ENCODE assay signal across 8 cellular contexts in the genomic region with DNA sequence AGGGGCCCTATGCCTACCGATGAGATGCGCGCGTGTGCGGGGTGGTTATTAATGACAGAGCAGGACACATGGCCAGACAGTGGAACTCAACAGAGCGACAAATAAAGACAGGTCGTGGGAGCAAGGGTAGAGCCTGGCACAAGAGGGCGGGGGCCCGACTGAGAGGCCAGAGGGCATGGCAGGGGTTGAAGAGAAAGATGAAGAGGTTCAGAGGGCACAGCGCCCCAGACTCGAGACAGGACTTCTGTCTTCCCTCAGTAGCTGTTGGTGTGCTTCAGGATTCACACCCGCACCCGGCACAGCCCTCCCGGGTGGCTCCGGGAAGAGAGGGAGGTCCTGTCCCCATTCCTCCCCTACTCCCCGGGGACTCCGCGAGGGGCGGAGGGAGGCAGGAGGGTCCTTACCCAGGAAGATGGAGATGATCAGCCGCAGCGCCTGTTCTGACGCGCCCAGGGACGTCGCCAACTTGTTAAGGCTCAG. TPM values are rescaled to one million over a fixed set of nuclear protein-coding genes. Genes with fewer than 3 reads are reported as not detected.
DNase-seq lines count a peak whose midpoint lies in the region; ATAC-seq and TF ChIP-seq lines count a peak whose summit lies in the region.

No MANE protein-coding gene starts in this region.

- H3K9me2 ChIP-seq in neural cell (ENCODE audit: insufficient read depth, low read length): no peaks in the 10 kb centered on the region

- no peak for TF ChIP-seq EP300 in neural cell (conservative IDR thresholded peaks at IDR 0.05; ENCODE audit: poor library complexity, severe bottlenecking)

- H3K27ac ChIP-seq in epithelial cell of prostate (peak overlapping the region; percentile 85), neural cell (ENCODE audit: low read length) (peak overlapping the region; percentile 74)

- H3K79me2 ChIP-seq in neural cell (replicated peaks; ENCODE audit: insufficient read depth, low read length): peaks cover 4% of the 10 kb centered on the region

- H3K4me3 ChIP-seq in GM12875 (ENCODE audit: low read depth, low read length) (peak overlapping the region; percentile 71), neural cell (ENCODE audit: low read length) (peak overlapping the region; percentile 89)

- H3F3A ChIP-seq in neural cell (ENCODE audit: insufficient read depth, low read length, poor library complexity, severe bottlenecking): no peaks in the 10 kb centered on the region

- peak overlapping the region; percentile 83 for H2AFZ ChIP-seq in neural cell (ENCODE audit: low read depth, low read length)

- TF ChIP-seq RAD21 in neural cell (conservative IDR thresholded peaks at IDR 0.05): peak; percentile 16

- H4K20me1 ChIP-seq in neural cell (ENCODE audit: insufficient read depth): no peaks in the 10 kb centered on the region

- H3K9me3 ChIP-seq in neural cell (ENCODE audit: low read length): no peaks in the 10 kb centered on the region

- H3K36me3 ChIP-seq in neural cell (ENCODE audit: insufficient read depth, low read length): no peaks in the 10 kb centered on the region

- peak overlapping the region; percentile 71 for H3K9ac ChIP-seq in neural cell (ENCODE audit: low read length)

- no peaks in the 10 kb centered on the region for H3K27me3 ChIP-seq in neural cell (ENCODE audit: insufficient read depth, low read depth, low read length)

- DNase-seq in 8988T: peak; percentile 32
- DNase-seq in SHP77 treated with DMSO at 0.1 percent for 48 hours (lab: John Stamatoyannopoulos, UW): peak; percentile 18
- no peak for DNase-seq in epithelial cell of prostate (ENCODE audit: low read depth, low spot score)
- no peak for DNase-seq in NCI-H2029 treated with DMSO at 0.1 percent for 48 hours (lab: John Stamatoyannopoulos, UW)

- no peak for TF ChIP-seq CTCF in GM12875 (IDR thresholded peaks at IDR 0.05; ENCODE audit: borderline replicate concordance, insufficient read depth, low read depth, low read length)
- TF ChIP-seq CTCF in neural cell (IDR thresholded peaks at IDR 0.05; ENCODE audit: poor library complexity, severe bottlenecking): no peak

- peak overlapping the region; percentile 72 for H3K4me2 ChIP-seq in neural cell (ENCODE audit: low read length)

- ATAC-seq in HG03097 (IDR thresholded peaks at IDR 0.05; ENCODE audit: low FRiP score, unreplicated experiment): peak; percentile 5
- no peak for ATAC-seq in HG03520 (IDR thresholded peaks at IDR 0.05; ENCODE audit: unreplicated experiment)

TF ChIP-seq in neural cell, 6 proteins besides CTCF, POLR2A, EP300 and RAD21:
- no peak for TF ChIP-seq EZH2 (IDR thresholded peaks at IDR 0.05; ENCODE audit: borderline replicate concordance, insufficient read depth, low read length, poor library complexity, severe bottlenecking)
- TF ChIP-seq, protein P1, sequence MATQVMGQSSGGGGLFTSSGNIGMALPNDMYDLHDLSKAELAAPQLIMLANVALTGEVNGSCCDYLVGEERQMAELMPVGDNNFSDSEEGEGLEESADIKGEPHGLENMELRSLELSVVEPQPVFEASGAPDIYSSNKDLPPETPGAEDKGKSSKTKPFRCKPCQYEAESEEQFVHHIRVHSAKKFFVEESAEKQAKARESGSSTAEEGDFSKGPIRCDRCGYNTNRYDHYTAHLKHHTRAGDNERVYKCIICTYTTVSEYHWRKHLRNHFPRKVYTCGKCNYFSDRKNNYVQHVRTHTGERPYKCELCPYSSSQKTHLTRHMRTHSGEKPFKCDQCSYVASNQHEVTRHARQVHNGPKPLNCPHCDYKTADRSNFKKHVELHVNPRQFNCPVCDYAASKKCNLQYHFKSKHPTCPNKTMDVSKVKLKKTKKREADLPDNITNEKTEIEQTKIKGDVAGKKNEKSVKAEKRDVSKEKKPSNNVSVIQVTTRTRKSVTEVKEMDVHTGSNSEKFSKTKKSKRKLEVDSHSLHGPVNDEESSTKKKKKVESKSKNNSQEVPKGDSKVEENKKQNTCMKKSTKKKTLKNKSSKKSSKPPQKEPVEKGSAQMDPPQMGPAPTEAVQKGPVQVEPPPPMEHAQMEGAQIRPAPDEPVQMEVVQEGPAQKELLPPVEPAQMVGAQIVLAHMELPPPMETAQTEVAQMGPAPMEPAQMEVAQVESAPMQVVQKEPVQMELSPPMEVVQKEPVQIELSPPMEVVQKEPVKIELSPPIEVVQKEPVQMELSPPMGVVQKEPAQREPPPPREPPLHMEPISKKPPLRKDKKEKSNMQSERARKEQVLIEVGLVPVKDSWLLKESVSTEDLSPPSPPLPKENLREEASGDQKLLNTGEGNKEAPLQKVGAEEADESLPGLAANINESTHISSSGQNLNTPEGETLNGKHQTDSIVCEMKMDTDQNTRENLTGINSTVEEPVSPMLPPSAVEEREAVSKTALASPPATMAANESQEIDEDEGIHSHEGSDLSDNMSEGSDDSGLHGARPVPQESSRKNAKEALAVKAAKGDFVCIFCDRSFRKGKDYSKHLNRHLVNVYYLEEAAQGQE (IDR thresholded peaks at IDR 0.05; ENCODE audit: borderline replicate concordance): no peak
- TF ChIP-seq MXI1 (conservative IDR thresholded peaks at IDR 0.05; ENCODE audit: poor library complexity, severe bottlenecking): peak; percentile 70

RNA-seq across cellular contexts. Expression of gene LPCAT3, which starts 0.4 kb away (rescaled TPM):
- polyA plus RNA-seq in neural cell: 10.8 and 14.4 TPM in 2 replicates
- polyA minus RNA-seq in neural cell: 10.0 and 12.5 TPM in 2 replicates

RNA-seq across cellular contexts. Expression of gene C1S, which starts 42.6 kb away (rescaled TPM):
- polyA plus RNA-seq in neural cell: 4.9 and 12.6 TPM in 2 replicates
- polyA minus RNA-seq in neural cell: 0.49 and 3.4 TPM in 2 replicates

RNA-seq across cellular contexts. Expression of gene EMG1, which starts 47.2 kb away (rescaled TPM):
- polyA plus RNA-seq in neural cell: 27.3 and 33.2 TPM in 2 replicates
- polyA minus RNA-seq in neural cell: 22.0 and 23.9 TPM in 2 replicates

RNA-seq across cellular contexts. Expression of gene PHB2, which starts 47.4 kb away (rescaled TPM):
- 210 and 230 TPM in 2 replicates for polyA plus RNA-seq in neural cell
- polyA minus RNA-seq in neural cell: 111 and 121 TPM in 2 replicates

Comparison
In these comparisons a context has a peak if more than half of its experiments do, and no peak if none do; other contexts are left out.
1. DNase-seq: peak in 8988T (single experiment) and SHP77 treated with DMSO at 0.1 percent for 48 hours (single experiment); none in epithelial cell of prostate (single experiment) and NCI-H2029 treated with DMSO at 0.1 percent for 48 hours (single experiment).